ENCODE assay signal across 8 cellular contexts in the genomic region with DNA sequence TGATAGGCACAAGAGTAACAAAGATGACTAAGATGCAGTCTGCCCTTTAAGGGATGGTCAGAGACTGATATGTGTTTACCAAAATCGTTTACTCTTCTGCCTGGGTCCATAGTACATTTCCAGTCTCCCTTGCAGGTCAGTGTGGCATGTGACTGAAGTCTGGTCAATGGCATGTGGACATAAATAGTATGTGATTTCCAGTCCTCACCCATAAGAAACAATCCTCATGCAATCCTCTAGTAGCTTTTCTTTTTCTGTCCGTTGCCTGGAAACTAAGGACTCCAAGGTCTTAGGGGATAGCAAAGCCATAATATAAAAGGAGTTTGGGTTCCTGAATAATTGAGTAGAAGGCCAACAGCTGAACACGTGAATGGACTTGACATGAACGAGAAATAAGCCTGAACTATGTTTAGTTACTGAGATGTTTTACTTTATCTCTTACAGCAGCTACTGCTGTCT. TPM values are rescaled to one million over a fixed set of nuclear protein-coding genes. Genes with fewer than 3 reads are reported as not detected.
DNase-seq lines count a peak whose midpoint lies in the region; ATAC-seq and TF ChIP-seq lines count a peak whose summit lies in the region.

No MANE protein-coding gene starts in this region.

- H3K4me3 ChIP-seq in NB4 (ENCODE audit: low read depth, low read length) (peak overlapping the region; percentile 88), choroid plexus epithelial cell (ENCODE audit: low read depth, low read length) (peak overlapping the region; percentile 81)

- no peak for TF ChIP-seq CTCF in NB4 (IDR thresholded peaks at IDR 0.05; ENCODE audit: low read depth, low read length)
- TF ChIP-seq CTCF in choroid plexus epithelial cell (conservative IDR thresholded peaks at IDR 0.05; ENCODE audit: low read depth, low read length) = no peak

- DNase-seq in AG08396 (ENCODE audit: low spot score) (peak; percentile 34), NB4 (ENCODE audit: low read depth) (peak; percentile 22), choroid plexus epithelial cell (ENCODE audit: low read depth) (peak; percentile 63), mucosa of gallbladder (ENCODE audit: low spot score) (peak; percentile 40), retina (no peak)

- TF ChIP-seq POLR2A in NB4 (IDR thresholded peaks at IDR 0.05; ENCODE audit: extremely low read depth, insufficient read length) = no peak

- ATAC-seq in GM18502 (IDR thresholded peaks at IDR 0.05; ENCODE audit: poor library complexity, unreplicated experiment) = peak; percentile 1
- no peak for ATAC-seq in HG02885 (IDR thresholded peaks at IDR 0.05; ENCODE audit: poor library complexity, unreplicated experiment)
- ATAC-seq in GM19463 (IDR thresholded peaks at IDR 0.05; ENCODE audit: unreplicated experiment) = no peak

RNA-seq across cellular contexts. Expression of gene SLC9B2, which starts 1.1 kb away (rescaled TPM):
- total RNA-seq in mucosa of gallbladder = 9.3 TPM

RNA-seq across cellular contexts. Expression of gene BDH2, which starts 24.2 kb away (rescaled TPM):
- total RNA-seq in mucosa of gallbladder = 71.8 TPM

RNA-seq across cellular contexts. Expression of gene SLC9B1, which starts 56.0 kb away (rescaled TPM):
- total RNA-seq in mucosa of gallbladder = 0.81 TPM
